Comparison of ENCODE assay signal across 10 cellular contexts in the genomic region with DNA sequence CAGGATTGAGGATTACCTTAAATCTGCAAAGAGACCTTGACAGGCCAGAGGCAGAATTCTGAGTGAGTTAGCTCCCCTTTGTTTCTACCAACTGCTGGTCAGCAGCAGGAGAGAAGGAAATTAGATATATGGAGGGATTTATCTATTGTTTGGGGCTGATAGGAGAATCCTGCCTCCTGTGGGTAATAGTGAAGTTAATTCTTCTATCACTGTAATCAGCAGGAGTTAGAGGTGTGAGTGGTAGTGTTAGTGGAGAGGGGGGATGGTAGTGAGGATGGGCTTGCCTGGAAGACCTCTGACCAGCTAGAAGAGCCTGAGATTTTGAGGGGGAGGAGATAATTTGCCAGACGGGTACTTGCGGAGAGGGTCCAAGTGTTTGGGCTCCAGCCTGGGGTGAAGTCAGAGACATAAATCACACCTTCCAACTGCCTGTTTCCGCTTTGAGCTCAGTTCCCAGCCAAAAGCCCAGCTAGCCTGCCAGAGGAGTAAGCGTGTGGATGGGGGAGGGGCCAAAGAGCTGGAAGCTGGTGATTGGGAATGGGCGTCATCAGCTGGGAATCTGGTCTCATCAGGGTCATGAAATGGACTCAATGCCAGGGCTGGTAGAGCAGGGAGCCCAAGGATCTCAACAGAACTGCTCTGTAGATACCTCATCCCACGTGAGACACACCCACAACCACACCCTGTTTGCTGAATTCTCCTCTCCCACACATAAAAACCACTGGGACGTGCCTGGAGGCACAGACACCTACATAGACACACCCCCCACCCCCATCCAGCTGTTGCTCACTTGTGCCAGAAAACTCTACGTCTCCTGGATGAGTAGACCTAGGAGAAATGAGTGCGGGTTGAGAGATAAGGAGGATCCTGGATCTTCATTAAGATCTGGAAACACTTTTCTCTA. TPM values are rescaled to one million over a fixed set of nuclear protein-coding genes. Genes with fewer than 3 reads are reported as not detected.
DNase-seq lines count a peak whose midpoint lies in the region; ATAC-seq and TF ChIP-seq lines count a peak whose summit lies in the region.
"Had no signal": no experiment of that assay in that cellular context is flagged by ENCODE, and none has a peak within 500 bp of the region (broad histone marks: within the 10 kb centered on the region; RNA-seq: fewer than 3 reads in every experiment).

No MANE protein-coding gene starts in this region.

- no peak overlapping the region for H2AFZ ChIP-seq in parathyroid adenoma

- DNase-seq in EL: peak; percentile 79
- peak; percentile 86 for DNase-seq in fibroblast of pulmonary artery (ENCODE audit: low read depth)
- DNase-seq in NCI-H510A treated with DMSO at 0.1 percent for 48 hours (lab: John Stamatoyannopoulos, UW): no peak
- no peak for DNase-seq in effector CD8-positive, alpha-beta T cell (lab: John Stamatoyannopoulos, UW)
- no peak for DNase-seq in NCI-H146 treated with DMSO at 0.1 percent for 48 hours (lab: John Stamatoyannopoulos, UW; ENCODE audit: unreplicated experiment)

- TF ChIP-seq CTCF in fibroblast of pulmonary artery (IDR thresholded peaks at IDR 0.05; ENCODE audit: low read length, missing control alignments) (no peak), parathyroid adenoma (IDR thresholded peaks at IDR 0.05) (no peak)

- H3K27ac ChIP-seq in parathyroid adenoma: peak overlapping the region; percentile 73
- H3K27ac ChIP-seq: neutrophil, VCaP had no signal

- H3K79me2 ChIP-seq in parathyroid adenoma: no peaks in the 10 kb centered on the region

- H3K9ac ChIP-seq in parathyroid adenoma: no peak overlapping the region

- H3K27me3 ChIP-seq in parathyroid adenoma (ENCODE audit: control insufficient read depth, insufficient read depth, low read length): no peaks in the 10 kb centered on the region

- peaks cover 3% of the 10 kb centered on the region for H3K4me1 ChIP-seq in parathyroid adenoma

- H3K4me2 ChIP-seq in parathyroid adenoma (ENCODE audit: low read length): no peak overlapping the region

- no peaks in the 10 kb centered on the region for H3K9me3 ChIP-seq in parathyroid adenoma (ENCODE audit: control insufficient read depth, low read length)
- H3K9me3 ChIP-seq: neutrophil had no signal

- no peaks in the 10 kb centered on the region for H3K36me3 ChIP-seq in parathyroid adenoma (ENCODE audit: control insufficient read depth, insufficient read depth, low read length)
- H3K36me3 ChIP-seq: neutrophil had no signal

- ATAC-seq in GM18511 (IDR thresholded peaks at IDR 0.05; ENCODE audit: unreplicated experiment): no peak

- H3K4me3 ChIP-seq in fibroblast of pulmonary artery (replicated peaks; ENCODE audit: low read depth, low read length) (no peak overlapping the region), parathyroid adenoma (ENCODE audit: low read depth, low read length) (no peak overlapping the region)

TF ChIP-seq in PFSK-1, 5 proteins besides CTCF, POLR2A, EP300 and RAD21:
- TF ChIP-seq FOXP2 (optimal IDR thresholded peaks at IDR 0.05; ENCODE audit: borderline replicate concordance, extremely low read depth, extremely low read length, insufficient read depth): peak; percentile 41
- TF ChIP-seq POLR2AphosphoS5 (IDR thresholded peaks at IDR 0.05; ENCODE audit: low read depth, low read length): no peak
- TF ChIP-seq, protein P1, sequence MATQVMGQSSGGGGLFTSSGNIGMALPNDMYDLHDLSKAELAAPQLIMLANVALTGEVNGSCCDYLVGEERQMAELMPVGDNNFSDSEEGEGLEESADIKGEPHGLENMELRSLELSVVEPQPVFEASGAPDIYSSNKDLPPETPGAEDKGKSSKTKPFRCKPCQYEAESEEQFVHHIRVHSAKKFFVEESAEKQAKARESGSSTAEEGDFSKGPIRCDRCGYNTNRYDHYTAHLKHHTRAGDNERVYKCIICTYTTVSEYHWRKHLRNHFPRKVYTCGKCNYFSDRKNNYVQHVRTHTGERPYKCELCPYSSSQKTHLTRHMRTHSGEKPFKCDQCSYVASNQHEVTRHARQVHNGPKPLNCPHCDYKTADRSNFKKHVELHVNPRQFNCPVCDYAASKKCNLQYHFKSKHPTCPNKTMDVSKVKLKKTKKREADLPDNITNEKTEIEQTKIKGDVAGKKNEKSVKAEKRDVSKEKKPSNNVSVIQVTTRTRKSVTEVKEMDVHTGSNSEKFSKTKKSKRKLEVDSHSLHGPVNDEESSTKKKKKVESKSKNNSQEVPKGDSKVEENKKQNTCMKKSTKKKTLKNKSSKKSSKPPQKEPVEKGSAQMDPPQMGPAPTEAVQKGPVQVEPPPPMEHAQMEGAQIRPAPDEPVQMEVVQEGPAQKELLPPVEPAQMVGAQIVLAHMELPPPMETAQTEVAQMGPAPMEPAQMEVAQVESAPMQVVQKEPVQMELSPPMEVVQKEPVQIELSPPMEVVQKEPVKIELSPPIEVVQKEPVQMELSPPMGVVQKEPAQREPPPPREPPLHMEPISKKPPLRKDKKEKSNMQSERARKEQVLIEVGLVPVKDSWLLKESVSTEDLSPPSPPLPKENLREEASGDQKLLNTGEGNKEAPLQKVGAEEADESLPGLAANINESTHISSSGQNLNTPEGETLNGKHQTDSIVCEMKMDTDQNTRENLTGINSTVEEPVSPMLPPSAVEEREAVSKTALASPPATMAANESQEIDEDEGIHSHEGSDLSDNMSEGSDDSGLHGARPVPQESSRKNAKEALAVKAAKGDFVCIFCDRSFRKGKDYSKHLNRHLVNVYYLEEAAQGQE (IDR thresholded peaks at IDR 0.05; ENCODE audit: insufficient read depth in 1 of 2, low read depth in 2 of 2, low read length in 2 of 2): no peak

RNA-seq across cellular contexts. Expression of gene ITGA5, which starts 13.1 kb away (rescaled TPM):
- 115 TPM for polyA plus RNA-seq in PFSK-1 (2012; ENCODE audit: insufficient read length, low read depth)

RNA-seq across cellular contexts. Expression of gene GTSF1, which starts 41.2 kb away (rescaled TPM):
- not detected for polyA plus RNA-seq in PFSK-1 (2012; ENCODE audit: insufficient read length, low read depth)

RNA-seq across cellular contexts. Expression of gene ZNF385A, which starts 47.6 kb away (rescaled TPM):
- polyA plus RNA-seq in PFSK-1 (2012; ENCODE audit: insufficient read length, low read depth): 9.9 TPM

Comparison
In these comparisons a context has a peak if more than half of its experiments do, and no peak if none do; other contexts are left out.
1. DNase-seq: peak in EL (single experiment) and fibroblast of pulmonary artery (single experiment); none in NCI-H510A treated with DMSO at 0.1 percent for 48 hours (single experiment), effector CD8-positive, alpha-beta T cell (single experiment) and NCI-H146 treated with DMSO at 0.1 percent for 48 hours (single experiment).